ENCODE assay signal across 9 cellular contexts in the genomic region with DNA sequence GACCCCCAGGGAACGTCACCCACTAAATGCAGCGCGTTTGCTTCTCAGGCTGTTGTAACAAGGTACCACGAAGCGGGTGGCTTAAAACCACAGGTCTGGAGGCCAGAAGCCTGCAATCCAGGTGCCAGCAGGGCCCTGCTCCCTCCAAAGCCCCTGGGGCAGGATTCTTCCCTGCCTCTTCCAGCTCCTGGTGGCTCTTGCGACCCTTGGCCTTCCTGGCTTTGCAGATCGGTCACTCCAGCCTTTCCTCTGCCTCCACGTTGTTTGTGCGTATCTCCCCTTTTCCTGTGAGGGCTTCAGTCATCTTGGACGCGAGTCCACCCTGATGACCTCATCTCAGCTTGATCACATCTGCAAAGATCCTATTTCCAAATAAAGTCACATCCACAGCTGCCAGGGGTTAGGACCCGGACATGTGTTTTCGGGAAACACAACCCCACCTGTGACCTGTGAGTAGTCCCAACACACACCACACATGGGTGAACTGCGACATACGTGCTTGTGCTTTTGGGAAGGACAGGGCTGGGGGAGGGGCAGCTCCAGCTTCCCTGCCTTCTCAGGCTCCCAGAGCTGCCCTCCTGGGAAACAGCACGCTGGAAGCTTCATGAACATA.
A peak's percentile ranks its signal among the peaks of the same experiment; 100 is the strongest.
DNase-seq lines count a peak whose midpoint lies in the region; ATAC-seq and TF ChIP-seq lines count a peak whose summit lies in the region.
"Had no signal": no experiment of that assay in that cellular context is flagged by ENCODE, and none has a peak within 500 bp of the region (broad histone marks: within the 10 kb centered on the region; RNA-seq: fewer than 3 reads in every experiment).

No MANE protein-coding gene starts in this region.

- no peak for TF ChIP-seq CTCF in heart left ventricle (IDR thresholded peaks at IDR 0.05)

- DNase-seq in adipocyte (ENCODE audit: low read depth) (no peak), heart left ventricle (peak in 4 of 5 donors; percentile 67 to 86 (median 79)), skeletal muscle cell (ENCODE audit: low read depth) (peak; percentile 76), NCI-H1694 treated with DMSO at 0.1 percent for 48 hours (lab: John Stamatoyannopoulos, UW) (no peak), SHP77 (lab: John Stamatoyannopoulos, UW) (no peak)
- DNase-seq in activated naive CD4-positive, alpha-beta T cell (lab: John Stamatoyannopoulos, UW): no peak
- DNase-seq: NCI-H1105 had no signal

- ATAC-seq in GM19463 (IDR thresholded peaks at IDR 0.05; ENCODE audit: unreplicated experiment) (peak; percentile 7), heart left ventricle (peak; percentile 14 to 67 (median 46)), GM19395 (IDR thresholded peaks at IDR 0.05; ENCODE audit: unreplicated experiment) (no peak)

- H3K9me3 ChIP-seq in adipocyte (ENCODE audit: control insufficient read depth, low read length) (no peaks in the 10 kb centered on the region), heart left ventricle (peaks cover 0 to 4% (median 0%) of the 10 kb centered on the region in 12 donors)

- H3K27ac ChIP-seq in heart left ventricle: peak overlapping the region; percentile 11 to 90 (median 80)

- H3K36me3 ChIP-seq in adipocyte (ENCODE audit: control insufficient read depth, insufficient read depth, low read length, severe bottlenecking) (no peaks in the 10 kb centered on the region), heart left ventricle (no peaks in the 10 kb centered on the region)

- H3K4me1 ChIP-seq in adipocyte (ENCODE audit: control insufficient read depth, insufficient read depth, low read length) (peaks cover 82% of the 10 kb centered on the region), heart left ventricle (peaks cover 13 to 78% (median 55%) of the 10 kb centered on the region in 12 donors)

- WGBS in heart left ventricle, 4 donors: 39 to 60% (median 58%) methylated on average over 13 to 16 of the region's 16 CpGs

- H3K9ac ChIP-seq in adipocyte (ENCODE audit: low read length): peak overlapping the region; percentile 78

- intact Hi-C loops in heart left ventricle (cut with DNase I): loop anchor here in 6 of 10 donors (5.0 to 10.0 kb wide), 9 partner anchors 63 to 295 kb away; a partner anchor contains a TSS

- H3K27me3 ChIP-seq in adipocyte (replicated peaks; ENCODE audit: control insufficient read depth, insufficient read depth, low read length) (no peaks in the 10 kb centered on the region), heart left ventricle (no peaks in the 10 kb centered on the region)

- H3K4me3 ChIP-seq in adipocyte (ENCODE audit: low read length): no peak overlapping the region
- H3K4me3 ChIP-seq in heart left ventricle: no peak overlapping the region
- no peak overlapping the region for H3K4me3 ChIP-seq in skeletal muscle cell (ENCODE audit: low read depth, low read length)

- no peak for TF ChIP-seq POLR2A in heart left ventricle (IDR thresholded peaks at IDR 0.05)

Comparison
In these comparisons a context has a peak if more than half of its experiments do, and no peak if none do; other contexts are left out.
1. DNase-seq: peak in heart left ventricle (4 of 5) and skeletal muscle cell (single experiment); none in adipocyte (single experiment), NCI-H1694 treated with DMSO at 0.1 percent for 48 hours (single experiment), SHP77 (0 of 2) and activated naive CD4-positive, alpha-beta T cell (0 of 4).